Comparison of ENCODE assay signal across 8 cellular contexts in the genomic region with DNA sequence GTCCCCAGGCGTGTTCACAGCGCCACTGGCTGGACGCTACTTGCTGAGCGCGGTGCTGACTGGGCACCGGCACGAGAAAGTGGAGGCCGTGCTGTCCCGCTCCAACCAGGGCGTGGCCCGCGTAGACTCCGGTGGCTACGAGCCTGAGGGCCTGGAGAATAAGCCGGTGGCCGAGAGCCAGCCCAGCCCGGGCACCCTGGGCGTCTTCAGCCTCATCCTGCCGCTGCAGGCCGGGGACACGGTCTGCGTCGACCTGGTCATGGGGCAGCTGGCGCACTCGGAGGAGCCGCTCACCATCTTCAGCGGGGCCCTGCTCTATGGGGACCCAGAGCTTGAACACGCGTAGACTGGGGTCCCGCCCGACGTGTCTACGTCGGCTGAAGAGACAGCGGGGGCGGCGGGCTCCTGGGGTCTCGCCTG. TPM values are rescaled to one million over a fixed set of nuclear protein-coding genes. Genes with fewer than 3 reads are reported as not detected.
DNase-seq lines count a peak whose midpoint lies in the region; ATAC-seq and TF ChIP-seq lines count a peak whose summit lies in the region.

No MANE protein-coding gene starts in this region.

- no peaks in the 10 kb centered on the region for H3K9me3 Mint-ChIP-seq in CD4-positive, CD25-positive, alpha-beta regulatory T cell
- no peaks in the 10 kb centered on the region for H3K9me3 Mint-ChIP-seq in activated B cell treated with CpG ODN at 0.5 μM for 24 hours
- H3K9me3 Mint-ChIP-seq in stimulated activated naive CD8-positive, alpha-beta T cell treated with anti-CD3 and anti-CD28 coated beads, Interleukin-15, amount 100 ng/mL, for 72 hours = no peaks in the 10 kb centered on the region

- H3K18ac ChIP-seq in IMR-90 (ENCODE audit: low read depth, low read length) = no peak overlapping the region
- peak overlapping the region; percentile 35 for H3K18ac ChIP-seq in mesendoderm (ENCODE audit: low read length)

- no peak overlapping the region for H2BK20ac ChIP-seq in IMR-90 (ENCODE audit: low read depth, low read length)

- H4K8ac ChIP-seq in IMR-90 (ENCODE audit: low read depth in 2 of 2, low read length in 2 of 2) (peak overlapping the region; percentile 45 to 55; a peak in 2 of 4 replicates), mesendoderm (ENCODE audit: low read depth, low read length) (peak overlapping the region; percentile 59)

- no peak overlapping the region for H3K14ac ChIP-seq in IMR-90 (replicated peaks; ENCODE audit: low read depth, low read length)

- no peaks in the 10 kb centered on the region for H3K9me3 ChIP-seq in CD4-positive, CD25-positive, alpha-beta regulatory T cell (ENCODE audit: control insufficient read depth in 2 of 2, low read length in 2 of 2)
- no peaks in the 10 kb centered on the region for H3K9me3 ChIP-seq in IMR-90 (ENCODE audit: control insufficient read depth, insufficient read depth, low read length)

- no peak overlapping the region for H4K5ac ChIP-seq in IMR-90 (ENCODE audit: low read depth, low read length)
- H4K5ac ChIP-seq in mesendoderm (ENCODE audit: low read length) = no peak overlapping the region

- TF ChIP-seq POLR2A in IMR-90 (IDR thresholded peaks at IDR 0.05; ENCODE audit: low read depth, low read length) = no peak

- POLR2A ChIA-PET in IMR-90 (lab: Charles Lee; ENCODE audit: unreplicated experiment) (no interaction called here), activated B cell treated with CpG ODN at 0.5 μM for 24 hours (lab: Charles Lee) (interaction anchor here (4.2 to 6.6 kb wide), 2 partner anchors 14 to 35 kb away, joined by 27 to 53 read pairs; partner anchors contain the start of genes AGBL5 and OST4)

- peak overlapping the region; percentile 51 for H2AK5ac ChIP-seq in IMR-90 (ENCODE audit: low read depth, low read length)
- no peak overlapping the region for H2AK5ac ChIP-seq in mesendoderm (ENCODE audit: low read length)

- H4K20me1 ChIP-seq in IMR-90 (ENCODE audit: insufficient read depth, low read length) = peaks cover 8% of the 10 kb centered on the region

- peak overlapping the region; percentile 91 for H2AK9ac ChIP-seq in IMR-90 (replicated peaks; ENCODE audit: low read depth, low read length, poor library complexity)

- H3K36me3 Mint-ChIP-seq in CD4-positive, CD25-positive, alpha-beta regulatory T cell = no peaks in the 10 kb centered on the region
- no peaks in the 10 kb centered on the region for H3K36me3 Mint-ChIP-seq in activated B cell treated with CpG ODN at 0.5 μM for 24 hours (ENCODE audit: low read depth)

- peak; percentile 46; the same call in 1 of the 2 replicates for TF ChIP-seq RAD21 in IMR-90 (IDR thresholded peaks at IDR 0.05; ENCODE audit: low read length)

- peak overlapping the region; percentile 42 for H3K4ac ChIP-seq in IMR-90 (ENCODE audit: low read depth, low read length)
- H3K4ac ChIP-seq in mesendoderm (ENCODE audit: low read depth, low read length) = no peak overlapping the region

- in situ Hi-C loops in IMR-90 (cut with MboI; ENCODE audit: low sequenced_read_pairs) = no loop called here

- no peak overlapping the region for H3K4me3 ChIP-seq in CD4-positive, CD25-positive, alpha-beta regulatory T cell (ENCODE audit: low read depth, low read length)
- H3K4me3 ChIP-seq in IMR-90 (ENCODE audit: insufficient read depth, low read depth, low read length) (no peak overlapping the region), mesendoderm (ENCODE audit: low read length) (peak overlapping the region; percentile 38)

- H3K4me1 Mint-ChIP-seq in CD4-positive, CD25-positive, alpha-beta regulatory T cell = peaks cover 5 to 39% (median 17%) of the 10 kb centered on the region in 4 donors
- H3K4me1 Mint-ChIP-seq in activated B cell treated with CpG ODN at 0.5 μM for 24 hours = peaks cover 23% of the 10 kb centered on the region
- H3K4me1 Mint-ChIP-seq in stimulated activated naive CD8-positive, alpha-beta T cell treated with anti-CD3 and anti-CD28 coated beads, Interleukin-15, amount 100 ng/mL, for 72 hours = peaks cover 54% of the 10 kb centered on the region

- H3K4me2 ChIP-seq in IMR-90 (ENCODE audit: low read depth, low read length) (peak overlapping the region; percentile 6; the same call in 1 of the 2 replicates), mesendoderm (ENCODE audit: low read length) (peak overlapping the region; percentile 87)

- H3K79me1 ChIP-seq in IMR-90 (ENCODE audit: low read depth in 1 of 2, low read length in 2 of 2) (peaks cover 0 to 31% of the 10 kb centered on the region in 2 experiments; a peak in 2 of 4 replicates), mesendoderm (ENCODE audit: low read length) (no peaks in the 10 kb centered on the region)

- H3K4me1 ChIP-seq in CD4-positive, CD25-positive, alpha-beta regulatory T cell (ENCODE audit: control insufficient read depth, insufficient read depth, low read length, poor library complexity, severe bottlenecking) = peaks cover 39% of the 10 kb centered on the region
- H3K4me1 ChIP-seq in IMR-90 (ENCODE audit: control insufficient read depth, insufficient read depth, low read length) = peaks cover 11% of the 10 kb centered on the region
- H3K4me1 ChIP-seq in mesendoderm (ENCODE audit: control insufficient read depth, low read depth, low read length) = peaks cover 2% of the 10 kb centered on the region

- H2BK5ac ChIP-seq in IMR-90 (ENCODE audit: low read depth, low read length, poor library complexity, severe bottlenecking) = no peak overlapping the region
- H2BK5ac ChIP-seq in mesendoderm (ENCODE audit: low read length) = no peak overlapping the region

- TSS peak; percentile 86 for BruUV-seq in IMR-90 (replicated peaks; lab: Mats Ljungman, UMichigan)

- peak overlapping the region; percentile 76 to 90 (median 80) for H3K4me3 Mint-ChIP-seq in CD4-positive, CD25-positive, alpha-beta regulatory T cell
- H3K4me3 Mint-ChIP-seq in activated B cell treated with CpG ODN at 0.5 μM for 24 hours = peak overlapping the region; percentile 87
- H3K4me3 Mint-ChIP-seq in stimulated activated naive CD8-positive, alpha-beta T cell treated with anti-CD3 and anti-CD28 coated beads, Interleukin-15, amount 100 ng/mL, for 72 hours = peak overlapping the region; percentile 91 to 95

- H3K9me1 ChIP-seq in IMR-90 (ENCODE audit: insufficient read depth, low read length) = no peaks in the 10 kb centered on the region; the same call in 1 of the 2 replicates

- H3K36me3 ChIP-seq in CD4-positive, CD25-positive, alpha-beta regulatory T cell (ENCODE audit: control insufficient read depth, insufficient read depth, low read length) = no peaks in the 10 kb centered on the region
- H3K36me3 ChIP-seq in IMR-90 (ENCODE audit: control insufficient read depth, insufficient read depth, low read length) (peaks cover 23% of the 10 kb centered on the region; the same call in 1 of the 2 replicates), mesendoderm (ENCODE audit: control insufficient read depth, insufficient read depth, low read length) (no peaks in the 10 kb centered on the region)

- CTCF ChIA-PET in IMR-90 (lab: Yijun Ruan, JAX) = interaction anchor here (1.3 kb wide), 1 partner anchor 239 kb away, joined by 3 read pairs; no protein-coding TSS in a partner anchor
- CTCF ChIA-PET in activated B cell treated with CpG ODN at 0.5 μM for 24 hours (lab: Charles Lee) = interaction anchor here (4.4 kb wide), 1 partner anchor 124 kb away, joined by 12 read pairs; no protein-coding TSS in a partner anchor

- no peak overlapping the region for H3K9ac ChIP-seq in IMR-90 (ENCODE audit: low read depth, low read length)
- peak overlapping the region; percentile 92 for H3K9ac ChIP-seq in mesendoderm (ENCODE audit: low read length)

- H2BK120ac ChIP-seq in IMR-90 (ENCODE audit: low read depth, low read length) (no peak overlapping the region), mesendoderm (ENCODE audit: low read depth, low read length) (no peak overlapping the region)

- no peaks in the 10 kb centered on the region for H3K27me3 ChIP-seq in CD4-positive, CD25-positive, alpha-beta regulatory T cell (ENCODE audit: control insufficient read depth, insufficient read depth, low read length)
- H3K27me3 ChIP-seq in IMR-90 (ENCODE audit: control insufficient read depth, insufficient read depth, low read length) (no peaks in the 10 kb centered on the region), mesendoderm (ENCODE audit: insufficient read depth, low read length, poor library complexity) (no peaks in the 10 kb centered on the region)

- peak overlapping the region; percentile 51 to 76 (median 52) for H3K27ac Mint-ChIP-seq in CD4-positive, CD25-positive, alpha-beta regulatory T cell
- no peak overlapping the region for H3K27ac Mint-ChIP-seq in activated B cell treated with CpG ODN at 0.5 μM for 24 hours
- H3K27ac Mint-ChIP-seq in stimulated activated naive CD8-positive, alpha-beta T cell treated with anti-CD3 and anti-CD28 coated beads, Interleukin-15, amount 100 ng/mL, for 72 hours = peak overlapping the region in 1 of 2 donors; percentile 63

- intact Hi-C loops in IMR-90 (cut with micrococcal nuclease) (loop anchor here (1.0 to 5.0 kb wide), 2 partner anchors 35 to 238 kb away; partner anchors contain the start of gene DPYSL5), activated B cell treated with CpG ODN at 0.5 μM for 24 hours (cut with micrococcal nuclease) (loop anchor here (1.0 to 10.0 kb wide), 13 partner anchors 11 to 499 kb away; partner anchors contain the start of genes ATRAID, DPYSL5, EIF2B4 and GTF3C2)

- DNase-seq in CD4-positive, CD25-positive, alpha-beta regulatory T cell = peak in 1 of 3 donors; percentile 49
- DNase-seq in IMR-90 = peak; percentile 45
- DNase-seq in activated B cell treated with CpG ODN at 0.5 μM for 24 hours = no peak
- peak; percentile 64 for DNase-seq in epidermal melanocyte (ENCODE audit: insufficient read length, low spot score)
- peak; percentile 64 for DNase-seq in mesendoderm
- peak in 1 of 2 donors; percentile 48 for DNase-seq in stimulated activated naive CD8-positive, alpha-beta T cell treated with anti-CD3 and anti-CD28 coated beads, Interleukin-15, amount 100 ng/mL, for 72 hours

- no peaks in the 10 kb centered on the region for H3K27me3 Mint-ChIP-seq in CD4-positive, CD25-positive, alpha-beta regulatory T cell
- H3K27me3 Mint-ChIP-seq in activated B cell treated with CpG ODN at 0.5 μM for 24 hours = no peaks in the 10 kb centered on the region
- H3K27me3 Mint-ChIP-seq in stimulated activated naive CD8-positive, alpha-beta T cell treated with anti-CD3 and anti-CD28 coated beads, Interleukin-15, amount 100 ng/mL, for 72 hours = no peaks in the 10 kb centered on the region

- dilution Hi-C loops in IMR-90 (cut with HindIII; ENCODE audit: low sequenced_read_pairs, unreplicated experiment) = no loop called here

- H3K23ac ChIP-seq in IMR-90 (ENCODE audit: low read depth, low read length) (no peak overlapping the region), mesendoderm (ENCODE audit: low read length) (peak overlapping the region; percentile 1)

- H3K56ac ChIP-seq in IMR-90 (ENCODE audit: extremely low read depth, insufficient read depth, low read length) (no peak overlapping the region), mesendoderm (ENCODE audit: low read length) (peak overlapping the region; percentile 77)

- TF ChIP-seq CTCF in IMR-90 (conservative IDR thresholded peaks at IDR 0.05; ENCODE audit: low read depth, low read length) (peak; percentile 40), activated B cell treated with CpG ODN at 0.5 μM for 24 hours (IDR thresholded peaks at IDR 0.05) (no peak)

- peak overlapping the region; percentile 86 for H3K27ac ChIP-seq in CD4-positive, CD25-positive, alpha-beta regulatory T cell (ENCODE audit: insufficient read depth, low read length, poor library complexity, severe bottlenecking)
- peak overlapping the region; percentile 64 for H3K27ac ChIP-seq in IMR-90 (ENCODE audit: insufficient read depth, low read length)
- H3K27ac ChIP-seq in mesendoderm (ENCODE audit: low read depth, low read length) = no peak overlapping the region

- H3K79me2 ChIP-seq in mesendoderm (ENCODE audit: control insufficient read depth, insufficient read depth, low read length) = no peaks in the 10 kb centered on the region

- peak overlapping the region; percentile 86 for H2AFZ ChIP-seq in IMR-90 (replicated peaks; ENCODE audit: low read length, poor library complexity)

- 11% methylated on average over 28 of the region's 38 CpGs; no CpG with 5 or more reads in 1 of the 2 experiments for WGBS in IMR-90 (ENCODE audit: extremely low coverage in 2 of 2, insufficient read length in 1 of 2), 2 experiments
- no CpG with 5 or more reads among the region's 38 CpGs for WGBS in mesendoderm (ENCODE audit: extremely low coverage, insufficient coverage, low lambda C conversion rate)

- H2BK15ac ChIP-seq in IMR-90 (ENCODE audit: low read depth, low read length) (no peak overlapping the region), mesendoderm (replicated peaks; ENCODE audit: low read depth) (no peak overlapping the region)

- no peak for ATAC-seq in CD4-positive, CD25-positive, alpha-beta regulatory T cell (ENCODE audit: low read depth in 2 of 2)
- ATAC-seq in GM19035 (IDR thresholded peaks at IDR 0.05; ENCODE audit: unreplicated experiment) = peak; percentile 2
- peak; percentile 7 for ATAC-seq in IMR-90 (ENCODE audit: low read depth)
- ATAC-seq in activated B cell treated with CpG ODN at 0.5 μM for 24 hours (ENCODE audit: low read depth) = no peak
- ATAC-seq in stimulated activated naive CD8-positive, alpha-beta T cell treated with anti-CD3 and anti-CD28 coated beads, Interleukin-15, amount 100 ng/mL, for 72 hours = peak; percentile 6
- no peak for ATAC-seq in HG03175 (IDR thresholded peaks at IDR 0.05; ENCODE audit: unreplicated experiment)

- H4K91ac ChIP-seq in IMR-90 (ENCODE audit: insufficient read depth, low read depth, low read length) = peak overlapping the region; percentile 58

RNA-seq across cellular contexts. Expression of gene KHK, which starts 0.9 kb away (rescaled TPM):
- total RNA-seq in CD4-positive, CD25-positive, alpha-beta regulatory T cell = 5.3 TPM
- 1 to 10 TPM; 3.4 to 6.6 (median 6.0) TPM for polyA plus RNA-seq in CD4-positive, CD25-positive, alpha-beta regulatory T cell
- total RNA-seq in IMR-90 (2012; rRNA removed) (0.56 and 0.72 TPM in 2 replicates), activated B cell treated with CpG ODN at 0.5 μM for 24 hours (2.2 and 2.6 TPM in 2 replicates)
- polyA plus RNA-seq in IMR-90 (2012; rRNA removed) = 0.80 and 0.82 TPM in 2 replicates
- 0.58 and 0.95 TPM in 2 replicates for polyA plus RNA-seq in IMR-90 (2012; cell fraction: cytosol; rRNA removed)
- polyA plus RNA-seq in IMR-90 (2012; cell fraction: nucleus; rRNA removed; ENCODE audit: low replicate concordance) = 0.68 and 1.2 TPM in 2 replicates
- 2.0 TPM for polyA plus RNA-seq in mesendoderm (2013, experiment 1 of 2)
- polyA plus RNA-seq in mesendoderm (2013, experiment 2 of 2) = 2.3 TPM

RNA-seq across cellular contexts. Expression of gene EMILIN1, which starts 7.3 kb away (rescaled TPM):
- total RNA-seq in CD4-positive, CD25-positive, alpha-beta regulatory T cell = 0.22 TPM
- 1 to 10 TPM in 2 of 4 donors, under 1 TPM in 2; 0.33 to 1.5 (median 0.94) TPM for polyA plus RNA-seq in CD4-positive, CD25-positive, alpha-beta regulatory T cell
- total RNA-seq in IMR-90 (2012; rRNA removed) (26.5 and 27.8 TPM in 2 replicates), activated B cell treated with CpG ODN at 0.5 μM for 24 hours (0.29 and 0.69 TPM in 2 replicates)
- 95.6 and 123 TPM in 2 replicates for polyA plus RNA-seq in IMR-90 (2012; rRNA removed)
- 92.2 and 162 TPM in 2 replicates for polyA plus RNA-seq in IMR-90 (2012; cell fraction: cytosol; rRNA removed)
- polyA plus RNA-seq in IMR-90 (2012; cell fraction: nucleus; rRNA removed; ENCODE audit: low replicate concordance) = 96.9 and 278 TPM in 2 replicates
- 3.4 TPM for polyA plus RNA-seq in mesendoderm (2013, experiment 1 of 2)
- polyA plus RNA-seq in mesendoderm (2013, experiment 2 of 2) = 3.3 TPM

RNA-seq across cellular contexts. Expression of gene OST4, which starts 14.2 kb away (rescaled TPM):
- total RNA-seq in CD4-positive, CD25-positive, alpha-beta regulatory T cell = 279 TPM
- 1,000 to 10,000 TPM in 1 of 4 donors, 100 to 1,000 TPM in 3; 827 to 1,033 (median 916) TPM for polyA plus RNA-seq in CD4-positive, CD25-positive, alpha-beta regulatory T cell
- total RNA-seq in IMR-90 (2012; rRNA removed) (196 and 386 TPM in 2 replicates), activated B cell treated with CpG ODN at 0.5 μM for 24 hours (243 and 265 TPM in 2 replicates)
- polyA plus RNA-seq in IMR-90 (2012; rRNA removed) = 806 and 1,337 TPM in 2 replicates
- 677 and 1,004 TPM in 2 replicates for polyA plus RNA-seq in IMR-90 (2012; cell fraction: cytosol; rRNA removed)
- 119 and 187 TPM in 2 replicates for polyA plus RNA-seq in IMR-90 (2012; cell fraction: nucleus; rRNA removed; ENCODE audit: low replicate concordance)
- polyA plus RNA-seq in mesendoderm (2013, experiment 1 of 2) = 795 TPM
- 787 TPM for polyA plus RNA-seq in mesendoderm (2013, experiment 2 of 2)

RNA-seq across cellular contexts. Expression of gene CGREF1, which starts 33.2 kb away (rescaled TPM):
- total RNA-seq in CD4-positive, CD25-positive, alpha-beta regulatory T cell = not detected
- under 1 TPM in 1 of 4 donors, not detected in 3; 0.20 TPM for polyA plus RNA-seq in CD4-positive, CD25-positive, alpha-beta regulatory T cell
- total RNA-seq in IMR-90 (2012; rRNA removed) = 0.28 and 0.54 TPM in 2 replicates
- 1.3 TPM in 2 replicates for polyA plus RNA-seq in IMR-90 (2012; rRNA removed)
- 1.3 and 1.7 TPM in 2 replicates for polyA plus RNA-seq in IMR-90 (2012; cell fraction: cytosol; rRNA removed)
- polyA plus RNA-seq in IMR-90 (2012; cell fraction: nucleus; rRNA removed; ENCODE audit: low replicate concordance) = 2.0 and 2.1 TPM in 2 replicates
- 0.17 and 0.31 TPM in 2 replicates for total RNA-seq in activated B cell treated with CpG ODN at 0.5 μM for 24 hours
- polyA plus RNA-seq in mesendoderm (2013, experiment 1 of 2) = 2.0 TPM
- polyA plus RNA-seq in mesendoderm (2013, experiment 2 of 2) = 2.0 TPM

RNA-seq across cellular contexts. Expression of gene AGBL5, which starts 34.2 kb away (rescaled TPM):
- total RNA-seq in CD4-positive, CD25-positive, alpha-beta regulatory T cell = 9.5 TPM
- 10 to 100 TPM in 1 of 4 donors, 1 to 10 TPM in 3; 8.9 to 11.3 (median 9.2) TPM for polyA plus RNA-seq in CD4-positive, CD25-positive, alpha-beta regulatory T cell
- total RNA-seq in IMR-90 (2012; rRNA removed) (22.8 and 26.2 TPM in 2 replicates), activated B cell treated with CpG ODN at 0.5 μM for 24 hours (14.9 and 15.2 TPM in 2 replicates)
- polyA plus RNA-seq in IMR-90 (2012; rRNA removed) = 19.0 and 21.1 TPM in 2 replicates
- polyA plus RNA-seq in IMR-90 (2012; cell fraction: cytosol; rRNA removed) = 18.5 and 25.0 TPM in 2 replicates
- 12.2 and 14.9 TPM in 2 replicates for polyA plus RNA-seq in IMR-90 (2012; cell fraction: nucleus; rRNA removed; ENCODE audit: low replicate concordance)
- 24.5 TPM for polyA plus RNA-seq in mesendoderm (2013, experiment 1 of 2)
- 24.9 TPM for polyA plus RNA-seq in mesendoderm (2013, experiment 2 of 2)

Comparison
In these comparisons a context has a peak if more than half of its experiments do, and no peak if none do; other contexts are left out.
1. ATAC-seq: peak in GM19035 (single experiment), IMR-90 (single experiment) and stimulated activated naive CD8-positive, alpha-beta T cell treated with anti-CD3 and anti-CD28 coated beads, Interleukin-15, amount 100 ng/mL, for 72 hours (single experiment); none in CD4-positive, CD25-positive, alpha-beta regulatory T cell (0 of 2), activated B cell treated with CpG ODN at 0.5 μM for 24 hours (single experiment) and HG03175 (single experiment).
2. RNA of gene EMILIN1, which starts 7.3 kb away (total RNA-seq): 26.5 to 27.8 TPM in IMR-90; 0.29 to 0.69 TPM in activated B cell treated with CpG ODN at 0.5 μM for 24 hours and 0.22 TPM in CD4-positive, CD25-positive, alpha-beta regulatory T cell (single experiment); every median in the first group is over 10 times any median in the second.
3. Peak in every context shown above with its lines, with median percentiles within 50 percentile points of each other: H3K4me3 Mint-ChIP-seq.